Comparison of ENCODE assay signal across 16 cellular contexts in the genomic region with DNA sequence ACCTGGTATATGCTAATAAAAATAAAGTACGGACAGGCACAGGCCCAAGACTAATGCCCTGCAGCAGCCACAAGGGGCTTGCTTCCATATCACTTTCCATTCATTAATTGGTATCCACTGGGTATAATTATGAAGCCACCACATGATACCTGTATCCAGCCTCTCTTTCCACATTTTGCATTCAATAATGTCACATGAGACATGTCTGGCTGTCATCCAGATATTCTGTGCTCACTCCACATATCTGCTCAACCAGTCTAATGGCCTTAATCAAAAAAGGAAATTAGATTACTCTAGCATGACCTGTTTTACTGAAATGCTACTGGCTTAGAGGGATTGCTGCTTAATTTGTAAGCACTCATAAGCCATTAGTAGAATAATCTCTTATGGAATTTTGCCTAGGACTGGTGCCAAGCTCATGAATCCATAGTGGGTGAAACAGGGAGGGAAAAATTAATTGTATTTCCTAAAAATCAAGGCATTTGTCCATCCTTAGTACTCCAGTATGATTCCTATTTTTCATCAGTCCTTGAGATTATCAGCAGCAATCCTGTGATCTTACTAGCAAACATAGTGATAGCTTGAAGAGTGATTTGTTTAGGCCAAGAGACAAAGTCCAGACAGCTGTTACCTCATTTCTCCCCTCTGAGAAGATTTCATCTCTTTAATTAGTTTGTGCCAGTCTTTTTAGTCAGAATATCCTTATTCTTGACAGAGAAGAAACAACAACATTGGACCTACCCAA.
A peak's percentile ranks its signal among the peaks of the same experiment; 100 is the strongest.
DNase-seq lines count a peak whose midpoint lies in the region; ATAC-seq and TF ChIP-seq lines count a peak whose summit lies in the region.
"Had no signal": no experiment of that assay in that cellular context is flagged by ENCODE, and none has a peak within 500 bp of the region (broad histone marks: within the 10 kb centered on the region; RNA-seq: fewer than 3 reads in every experiment).

No MANE protein-coding gene starts in this region.

- DNase-seq in NCI-H1694 treated with DMSO at 0.1 percent for 48 hours (lab: John Stamatoyannopoulos, UW) (peak; percentile 14), NCI-H1694 (lab: John Stamatoyannopoulos, UW) (no peak), NCI-H2171 treated with DMSO at 0.1 percent for 48 hours (lab: John Stamatoyannopoulos, UW) (peak; percentile 72), body of pancreas (peak in 2 of 4 donors; percentile 10 to 23), retinal pigment epithelial cell (ENCODE audit: low read depth) (peak; percentile 98), NOMO-1 treated with DMSO at 0.1 percent for 48 hours (lab: John Stamatoyannopoulos, UW; ENCODE audit: unreplicated experiment) (no peak), occipital lobe (lab: John Stamatoyannopoulos, UW) (no peak)
- DNase-seq: activated effector memory CD4-positive, alpha-beta T cell treated with Interleukin-2 at 50 U/mL for 16 hours; effector CD4-positive, alpha-beta T cell; NCI-H526 treated with DMSO at 0.1 percent for 48 hours; sigmoid colon; stimulated activated CD4-positive, alpha-beta T cell treated with anti-CD3 and anti-CD28 coated beads, Interleukin-4, amount 100 ng/mL, for 4 hours; T1000; upper lobe of left lung had no signal

- no peak overlapping the region for H3K27ac ChIP-seq in body of pancreas
- H3K27ac ChIP-seq: ascending aorta, sigmoid colon, upper lobe of left lung had no signal

- TF ChIP-seq POLR2A in body of pancreas (IDR thresholded peaks at IDR 0.05), result no peak

- TF ChIP-seq CTCF in body of pancreas (IDR thresholded peaks at IDR 0.05) (no peak), retinal pigment epithelial cell (conservative IDR thresholded peaks at IDR 0.05; ENCODE audit: low read depth, low read length) (peak; percentile 57)

- intact Hi-C loops in body of pancreas (cut with DNase I), result loop anchor here (10.0 kb wide), 1 partner anchor 62 kb away; no protein-coding TSS in a partner anchor

- no peaks in the 10 kb centered on the region for H3K9me3 ChIP-seq in body of pancreas
- H3K9me3 ChIP-seq: ascending aorta, sigmoid colon, upper lobe of left lung had no signal

- no peak overlapping the region for H3K4me3 ChIP-seq in body of pancreas
- H3K4me3 ChIP-seq in retinal pigment epithelial cell (ENCODE audit: low read length), result no peak overlapping the region
- H3K4me3 ChIP-seq: ascending aorta, sigmoid colon, upper lobe of left lung had no signal

- no peaks in the 10 kb centered on the region for H3K27me3 ChIP-seq in body of pancreas
- H3K27me3 ChIP-seq: ascending aorta, sigmoid colon, upper lobe of left lung had no signal

- 88 to 100% methylated on average over 1 of the region's 1 CpG for WGBS in body of pancreas, 2 donors

- H3K4me1 ChIP-seq in body of pancreas, result peaks cover 17% of the 10 kb centered on the region
- H3K4me1 ChIP-seq: ascending aorta, upper lobe of left lung had no signal

- ATAC-seq in body of pancreas (peak; percentile 35), GM19035 (IDR thresholded peaks at IDR 0.05; ENCODE audit: unreplicated experiment) (no peak)

- H3K36me3 ChIP-seq in body of pancreas (replicated peaks in 1 of 2; ENCODE audit: insufficient read depth in 1 of 2, low read depth in 2 of 2), result no peaks in the 10 kb centered on the region
- H3K36me3 ChIP-seq: ascending aorta, sigmoid colon, upper lobe of left lung had no signal

Comparison
In these comparisons a context has a peak if more than half of its experiments do, and no peak if none do; other contexts are left out.
1. DNase-seq: peak in NCI-H1694 treated with DMSO at 0.1 percent for 48 hours (single experiment), NCI-H2171 treated with DMSO at 0.1 percent for 48 hours (single experiment) and retinal pigment epithelial cell (single experiment); none in NCI-H1694 (single experiment), NOMO-1 treated with DMSO at 0.1 percent for 48 hours (single experiment) and occipital lobe (single experiment).